ENCODE assay signal across 1 cellular context in the genomic region with DNA sequence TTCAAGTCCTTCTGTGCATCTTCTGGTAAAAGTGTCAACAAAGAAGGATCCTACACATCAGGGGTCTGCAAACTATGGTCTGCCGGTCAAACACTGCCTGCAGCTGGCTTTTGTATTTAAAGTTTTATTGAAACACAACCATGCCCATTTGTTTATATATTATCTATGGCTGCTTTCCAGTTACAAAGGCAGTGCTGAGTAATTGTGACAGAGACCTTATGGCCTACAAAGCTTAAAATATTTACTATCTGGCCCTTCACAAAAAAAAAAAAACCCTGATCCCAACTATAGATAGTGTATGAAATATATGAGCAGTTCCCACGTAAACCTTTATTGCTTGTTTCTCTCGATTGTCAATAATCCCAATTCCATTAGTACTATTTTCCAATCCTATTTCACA.
TF ChIP-seq lines count a peak whose summit lies in the region.

No MANE protein-coding gene starts in this region.

TF ChIP-seq in endothelial cell of umbilical vein, 7 proteins besides CTCF, POLR2A, EP300 and RAD21:
- TF ChIP-seq JUN (IDR thresholded peaks at IDR 0.05; ENCODE audit: borderline replicate concordance, insufficient read depth, insufficient read length, low read depth) (no peak), FOS (IDR thresholded peaks at IDR 0.05; ENCODE audit: borderline replicate concordance, insufficient read depth, low read length) (no peak), POLR2AphosphoS5 (IDR thresholded peaks at IDR 0.05; ENCODE audit: insufficient read depth, low read depth, low read length) (peak; percentile 1), EZH2 (IDR thresholded peaks at IDR 0.05; ENCODE audit: borderline replicate concordance, low read depth, low read length, severe bottlenecking) (no peak), MYC (IDR thresholded peaks at IDR 0.05; ENCODE audit: low read depth, low read length) (no peak), GATA2 (IDR thresholded peaks at IDR 0.05; ENCODE audit: insufficient read depth, insufficient read length, low read depth, low read length) (peak; percentile 6)
- TF ChIP-seq, protein P1, sequence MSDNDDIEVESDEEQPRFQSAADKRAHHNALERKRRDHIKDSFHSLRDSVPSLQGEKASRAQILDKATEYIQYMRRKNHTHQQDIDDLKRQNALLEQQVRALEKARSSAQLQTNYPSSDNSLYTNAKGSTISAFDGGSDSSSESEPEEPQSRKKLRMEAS (IDR thresholded peaks at IDR 0.05; ENCODE audit: insufficient read depth, insufficient read length), result no peak
